In genomic region chr2:205685314-205686230, GRCh38 we compare ENCODE assay signal across 8 cellular contexts. TPM values are rescaled to one million over a fixed set of nuclear protein-coding genes. Genes with fewer than 3 reads are reported as not detected.
DNase-seq lines count a peak whose midpoint lies in the region; ATAC-seq lines count a peak whose summit lies in the region.

No MANE protein-coding gene starts in this region.

- H3K27me3 ChIP-seq in right cardiac atrium (ENCODE audit: control insufficient read depth, insufficient read depth): no peaks in the 10 kb centered on the region

- ATAC-seq in Right ventricle myocardium inferior (no peak), right cardiac atrium (peak; percentile 12 to 53), sciatic nerve (peak; percentile 5), HG02678 (IDR thresholded peaks at IDR 0.05; ENCODE audit: unreplicated experiment) (no peak), HG02852 (IDR thresholded peaks at IDR 0.05; ENCODE audit: unreplicated experiment) (no peak)

- peak overlapping the region; percentile 37 for H3K27ac ChIP-seq in right cardiac atrium (ENCODE audit: low read length)

- intact Hi-C loops in Right ventricle myocardium inferior (cut with DNase I) (loop anchor here (10.0 kb wide), 1 partner anchor 1421 kb away; no protein-coding TSS in a partner anchor), cardiac septum (cut with DNase I) (loop anchor here (2.0 to 5.0 kb wide), 3 partner anchors 21 to 1423 kb away; no protein-coding TSS in a partner anchor), right cardiac atrium (cut with DNase I) (loop anchor here in 2 of 4 donors (10.0 kb wide), 3 partner anchors 991 to 1541 kb away; no protein-coding TSS in a partner anchor), sciatic nerve (cut with DNase I) (loop anchor here (10.0 kb wide), 1 partner anchor 199 kb away; no protein-coding TSS in a partner anchor)
- intact Hi-C loops in activated T-helper 1 cell treated with anti-CD3 and anti-CD28 coated beads, Interleukin-12 subunit alpha, Interleukin-12 subunit beta, Interleukin-2, Interleukin-4 antibody, amounts not matched to agents 30 ng/mL and 10 ng/mL and 1 ng/mL, durations not matched to agents 14 hours and 24 hours and 36 hours (cut with micrococcal nuclease): loop anchor here (1.0 to 10.0 kb wide), 2 partner anchors 29 to 681 kb away; no protein-coding TSS in a partner anchor

- peak overlapping the region; percentile 89 for H3K27ac Mint-ChIP-seq in activated T-helper 1 cell treated with anti-CD3 and anti-CD28 coated beads, Interleukin-12 subunit alpha, Interleukin-12 subunit beta, Interleukin-2, Interleukin-4 antibody, amounts not matched to agents 30 ng/mL and 10 ng/mL and 1 ng/mL, durations not matched to agents 14 hours and 24 hours and 36 hours

- H3K4me3 Mint-ChIP-seq in activated T-helper 1 cell treated with anti-CD3 and anti-CD28 coated beads, Interleukin-12 subunit alpha, Interleukin-12 subunit beta, Interleukin-2, Interleukin-4 antibody, amounts not matched to agents 30 ng/mL and 10 ng/mL and 1 ng/mL, durations not matched to agents 14 hours and 24 hours and 36 hours: peak overlapping the region; percentile 89

- peaks cover 58% of the 10 kb centered on the region for H3K27me3 Mint-ChIP-seq in activated T-helper 1 cell treated with anti-CD3 and anti-CD28 coated beads, Interleukin-12 subunit alpha, Interleukin-12 subunit beta, Interleukin-2, Interleukin-4 antibody, amounts not matched to agents 30 ng/mL and 10 ng/mL and 1 ng/mL, durations not matched to agents 14 hours and 24 hours and 36 hours (ENCODE audit: insufficient read depth)

- peaks cover 15% of the 10 kb centered on the region for H3K36me3 Mint-ChIP-seq in activated T-helper 1 cell treated with anti-CD3 and anti-CD28 coated beads, Interleukin-12 subunit alpha, Interleukin-12 subunit beta, Interleukin-2, Interleukin-4 antibody, amounts not matched to agents 30 ng/mL and 10 ng/mL and 1 ng/mL, durations not matched to agents 14 hours and 24 hours and 36 hours (ENCODE audit: low read depth)

- H3K9me3 Mint-ChIP-seq in activated T-helper 1 cell treated with anti-CD3 and anti-CD28 coated beads, Interleukin-12 subunit alpha, Interleukin-12 subunit beta, Interleukin-2, Interleukin-4 antibody, amounts not matched to agents 30 ng/mL and 10 ng/mL and 1 ng/mL, durations not matched to agents 14 hours and 24 hours and 36 hours: no peaks in the 10 kb centered on the region

- no peaks in the 10 kb centered on the region for H3K9me3 ChIP-seq in right cardiac atrium (ENCODE audit: control insufficient read depth, low read length)

- peaks cover 37% of the 10 kb centered on the region for H3K4me1 Mint-ChIP-seq in activated T-helper 1 cell treated with anti-CD3 and anti-CD28 coated beads, Interleukin-12 subunit alpha, Interleukin-12 subunit beta, Interleukin-2, Interleukin-4 antibody, amounts not matched to agents 30 ng/mL and 10 ng/mL and 1 ng/mL, durations not matched to agents 14 hours and 24 hours and 36 hours (ENCODE audit: low read depth)

- DNase-seq in Right ventricle myocardium inferior (ENCODE audit: missing footprints) (peak; percentile 69), cardiac septum (ENCODE audit: low spot score) (no peak), right cardiac atrium (peak in 2 of 3 donors; percentile 63 to 73), sciatic nerve (ENCODE audit: low spot score) (no peak), cortex of kidney (lab: John Stamatoyannopoulos, UW) (no peak)
- DNase-seq in activated T-helper 1 cell treated with anti-CD3 and anti-CD28 coated beads, Interleukin-12 subunit alpha, Interleukin-12 subunit beta, Interleukin-2, Interleukin-4 antibody, amounts not matched to agents 30 ng/mL and 10 ng/mL and 1 ng/mL, durations not matched to agents 14 hours and 24 hours and 36 hours (ENCODE audit: low spot score): no peak

- under 1% methylated on average over 83 of the region's 83 CpGs for WGBS in right cardiac atrium

- H3K4me1 ChIP-seq in right cardiac atrium (ENCODE audit: control insufficient read depth, insufficient read depth, low read length): peaks cover 3% of the 10 kb centered on the region

- peak overlapping the region; percentile 77 for H3K4me3 ChIP-seq in right cardiac atrium (ENCODE audit: low read length)

RNA-seq across cellular contexts. Expression of gene NRP2, which starts 3.3 kb away (rescaled TPM):
- total RNA-seq in Right ventricle myocardium inferior (7.6 TPM), cardiac septum (11.7 TPM), right cardiac atrium (10 to 100 TPM in 1 of 4 donors, 1 to 10 TPM in 3; 8.9 to 11.1 (median 9.7) TPM), sciatic nerve (316 TPM)
- 56.9 and 64.0 TPM in 2 replicates for total RNA-seq in activated T-helper 1 cell treated with anti-CD3 and anti-CD28 coated beads, Interleukin-12 subunit alpha, Interleukin-12 subunit beta, Interleukin-2, Interleukin-4 antibody, amounts not matched to agents 30 ng/mL and 10 ng/mL and 1 ng/mL, durations not matched to agents 14 hours and 24 hours and 36 hours
- polyA plus RNA-seq in right cardiac atrium: 5.7 TPM

Comparison
In these comparisons a context has a peak if more than half of its experiments do, and no peak if none do; other contexts are left out.
1. ATAC-seq: peak in right cardiac atrium (2 of 2) and sciatic nerve (single experiment); none in Right ventricle myocardium inferior (single experiment), HG02678 (single experiment) and HG02852 (single experiment).
2. DNase-seq: peak in Right ventricle myocardium inferior (single experiment) and right cardiac atrium (2 of 3); none in cardiac septum (single experiment), activated T-helper 1 cell treated with anti-CD3 and anti-CD28 coated beads, Interleukin-12 subunit alpha, Interleukin-12 subunit beta, Interleukin-2, Interleukin-4 antibody, amounts not matched to agents 30 ng/mL and 10 ng/mL and 1 ng/mL, durations not matched to agents 14 hours and 24 hours and 36 hours (single experiment), sciatic nerve (single experiment) and cortex of kidney (single experiment).